In the genomic region with DNA sequence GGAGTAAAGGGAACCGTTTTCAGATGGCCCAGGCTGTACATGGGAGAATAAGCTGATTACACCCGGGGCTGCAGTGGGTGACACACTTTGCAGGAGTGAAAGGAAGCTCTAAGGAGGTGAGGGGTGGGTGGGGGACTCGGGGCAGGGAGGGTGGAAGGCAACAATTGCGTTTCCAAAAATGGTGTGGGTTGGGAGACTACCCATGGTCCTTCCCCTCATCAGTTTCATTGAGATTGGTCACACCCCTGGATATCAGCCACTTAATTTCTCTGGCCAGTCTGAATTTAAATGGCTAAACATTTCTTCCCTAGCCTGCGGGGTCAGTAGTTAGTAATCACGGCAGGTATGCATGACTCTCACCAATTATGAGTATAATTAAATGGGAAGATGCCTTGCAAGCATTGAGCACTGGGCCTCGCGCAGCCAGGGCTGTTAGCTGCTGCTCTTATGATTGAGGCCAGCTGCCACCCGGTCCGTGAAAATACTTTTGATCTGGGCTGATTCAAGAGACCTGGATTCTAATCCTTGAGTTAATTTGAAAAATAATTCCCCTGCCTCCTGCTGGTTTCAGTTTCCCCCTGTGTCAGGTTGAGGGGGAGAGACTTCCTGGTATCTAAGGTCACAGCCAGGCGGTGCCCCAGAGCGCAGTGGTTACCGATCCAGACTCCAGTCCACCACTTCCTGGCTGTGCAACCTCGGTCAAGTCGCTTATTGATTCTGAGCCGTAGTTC, we compare ENCODE assay signal across 8 cellular contexts. TPM values are rescaled to one million over a fixed set of nuclear protein-coding genes. Genes with fewer than 3 reads are reported as not detected.
DNase-seq lines count a peak whose midpoint lies in the region; ATAC-seq and TF ChIP-seq lines count a peak whose summit lies in the region.

No MANE protein-coding gene starts in this region.

- H3K4me3 ChIP-seq in mucosa of descending colon (no peak overlapping the region), foreskin fibroblast (ENCODE audit: low read depth in 1 of 2, low read length in 2 of 2) (no peak overlapping the region)

- peaks cover 9% of the 10 kb centered on the region for H3K4me1 ChIP-seq in mucosa of descending colon (ENCODE audit: low read depth)

- DNase-seq in CMK (ENCODE audit: low read depth) (peak; percentile 33), mucosa of descending colon (peak; percentile 53 to 85 (median 54)), GM13977 (ENCODE audit: low spot score) (no peak), LoVo (ENCODE audit: low spot score) (no peak), foreskin fibroblast (no peak)
- DNase-seq in activated CD4-positive, alpha-beta T cell treated with anti-CD3 and anti-CD28 coated beads, Interleukin-2, amount 50 U/mL, for 1 hour: peak; percentile 35

- intact Hi-C loops in mucosa of descending colon (cut with DNase I, micrococcal nuclease): no loop called here

- in situ Hi-C loops in GM13977 (cut with MboI; ENCODE audit: low pct_unique_long_range_greater_than_20kb, low sequenced_read_pairs, unreplicated experiment): no loop called here

- H3K9me3 ChIP-seq in mucosa of descending colon: no peaks in the 10 kb centered on the region

- H3K36me3 ChIP-seq in mucosa of descending colon (ENCODE audit: low read depth): no peaks in the 10 kb centered on the region

- peak; percentile 48 for ATAC-seq in GM19351 (IDR thresholded peaks at IDR 0.05; ENCODE audit: unreplicated experiment)
- ATAC-seq in HG03571 (IDR thresholded peaks at IDR 0.05; ENCODE audit: unreplicated experiment): peak; percentile 70
- ATAC-seq in mucosa of descending colon: peak; percentile 75

- no peak for TF ChIP-seq CTCF in mucosa of descending colon (IDR thresholded peaks at IDR 0.05)
- no peak for TF ChIP-seq CTCF in GM13977 (IDR thresholded peaks at IDR 0.05; ENCODE audit: extremely low read depth, insufficient read depth, missing control alignments)
- TF ChIP-seq CTCF in foreskin fibroblast (IDR thresholded peaks at IDR 0.05; ENCODE audit: low read depth, low read length): no peak

RNA-seq across cellular contexts. Expression of a gene that starts 23.3 kb away (rescaled TPM):
- total RNA-seq in mucosa of descending colon: 10 to 100 TPM in 2 of 3 donors, 1 to 10 TPM in 1; 4.4 to 11.2 (median 10.5) TPM

Comparison
In these comparisons a context has a peak if more than half of its experiments do, and no peak if none do; other contexts are left out.
1. DNase-seq: peak in CMK (single experiment), activated CD4-positive, alpha-beta T cell treated with anti-CD3 and anti-CD28 coated beads, Interleukin-2, amount 50 U/mL, for 1 hour (single experiment) and mucosa of descending colon (3 of 3); none in GM13977 (single experiment), LoVo (single experiment) and foreskin fibroblast (0 of 2).
2. Peak in every context shown above with its lines, with median percentiles within 50 percentile points of each other: ATAC-seq.